Comparison of ENCODE assay signal across 17 cellular contexts in the genomic region with DNA sequence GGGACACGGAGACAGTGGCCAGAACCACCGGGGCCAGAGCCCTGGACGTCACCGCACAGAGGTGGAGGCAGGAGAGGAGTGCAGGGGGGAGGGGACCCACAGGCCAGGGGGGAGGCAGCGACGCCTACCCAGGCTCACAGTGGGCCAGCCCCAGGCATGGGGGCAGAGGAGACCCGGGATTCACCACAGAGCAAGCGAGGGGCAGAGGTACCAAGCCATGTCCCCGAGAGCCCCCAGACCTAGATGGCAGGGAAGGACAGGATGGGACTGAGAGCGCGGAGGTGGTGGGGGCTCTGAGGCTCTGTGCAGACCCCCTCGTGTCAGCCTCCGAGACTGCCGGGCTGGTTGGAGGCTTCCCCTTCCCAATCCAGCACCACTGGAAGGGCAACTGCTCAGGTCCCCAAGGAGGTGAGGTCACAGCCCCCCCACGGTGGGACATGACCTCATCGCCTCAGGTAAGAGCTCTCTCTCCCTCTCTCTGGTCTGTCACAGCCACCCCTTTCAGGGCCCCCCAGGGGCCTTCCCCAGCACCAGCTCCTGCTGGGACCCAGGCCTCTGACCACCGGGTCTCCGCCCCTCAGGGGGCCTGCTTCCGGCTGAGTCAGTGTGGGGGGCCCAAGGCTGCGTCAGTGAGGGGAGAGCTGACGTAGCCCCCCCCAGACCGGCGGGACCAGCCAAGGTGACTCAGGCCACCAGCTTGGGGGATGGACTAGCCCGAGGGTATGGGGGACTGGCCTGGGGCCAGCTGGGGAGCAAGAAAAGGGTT. TPM values are rescaled to one million over a fixed set of nuclear protein-coding genes. Genes with fewer than 3 reads are reported as not detected.
DNase-seq lines count a peak whose midpoint lies in the region; ATAC-seq and TF ChIP-seq lines count a peak whose summit lies in the region.
"Had no signal": no experiment of that assay in that cellular context is flagged by ENCODE, and none has a peak within 500 bp of the region (broad histone marks: within the 10 kb centered on the region; RNA-seq: fewer than 3 reads in every experiment).

No MANE protein-coding gene starts in this region.

- DNase-seq in activated CD8-positive, alpha-beta memory T cell treated with anti-CD3 and anti-CD28 coated beads, Interleukin-2, amount 10 ng/mL, durations not matched to agents 7 days and 5 days, result peak; percentile 51
- peak; percentile 89 for DNase-seq in kidney tubule cell (ENCODE audit: low spot score)
- no peak for DNase-seq in NCI-H510A (lab: John Stamatoyannopoulos, UW)
- no peak for DNase-seq in T-helper 1 cell
- DNase-seq in activated CD4-positive, alpha-beta memory T cell treated with anti-CD3 and anti-CD28 coated beads for 36 hours, result no peak
- no peak for DNase-seq in NCI-H1694 (lab: John Stamatoyannopoulos, UW)
- DNase-seq: CD4-positive, alpha-beta T cell; effector CD4-positive, alpha-beta T cell; head of caudate nucleus; lower lobe of right lung; NCI-H510A treated with DMSO at 0.1 percent for 48 hours; SHP77; stimulated activated CD4-positive, alpha-beta T cell treated with anti-CD3 and anti-CD28 coated beads, Interleukin-2, amount 100 ng/mL, for 24 hours had no signal

- H3K27ac Mint-ChIP-seq in activated CD8-positive, alpha-beta memory T cell treated with anti-CD3 and anti-CD28 coated beads, Interleukin-2, amount 10 ng/mL, durations not matched to agents 7 days and 5 days, result no peak overlapping the region
- H3K27ac Mint-ChIP-seq in activated CD4-positive, alpha-beta memory T cell treated with anti-CD3 and anti-CD28 coated beads for 36 hours, result no peak overlapping the region
- H3K27ac Mint-ChIP-seq: activated naive CD4-positive, alpha-beta T cell treated with anti-CD3 and anti-CD28 coated beads, Interleukin-2, amount 50 U/mL, for 72 hours; CD4-positive, alpha-beta T cell; stimulated activated naive CD8-positive, alpha-beta T cell treated with anti-CD3 and anti-CD28 coated beads, Interleukin-15, Interleukin-2, amounts not matched to agents 100 ng/mL and 50 ng/mL, for 24 hours had no signal

- CTCF ChIA-PET in HEK293 (lab: Yijun Ruan, JAX), result interaction anchor here (0.9 to 1.2 kb wide), 4 partner anchors 40 to 259 kb away, joined by 3 to 10 read pairs (median 3); no protein-coding TSS in a partner anchor
- CTCF ChIA-PET in activated CD8-positive, alpha-beta memory T cell treated with anti-CD3 and anti-CD28 coated beads, Interleukin-2, amount 10 ng/mL, durations not matched to agents 7 days and 5 days (lab: Charles Lee), result interaction anchor here (1.3 kb wide), 1 partner anchor 95 kb away, joined by 3 read pairs; no protein-coding TSS in a partner anchor
- CTCF ChIA-PET in activated CD4-positive, alpha-beta memory T cell treated with anti-CD3 and anti-CD28 coated beads for 36 hours (lab: Charles Lee), result interaction anchor here (0.7 to 1.0 kb wide), 2 partner anchors 11 to 71 kb away, joined by 3 to 5 read pairs; a partner anchor contains a TSS

- no peak overlapping the region for H3K4me3 Mint-ChIP-seq in activated CD8-positive, alpha-beta memory T cell treated with anti-CD3 and anti-CD28 coated beads, Interleukin-2, amount 10 ng/mL, durations not matched to agents 7 days and 5 days
- no peak overlapping the region for H3K4me3 Mint-ChIP-seq in activated CD4-positive, alpha-beta memory T cell treated with anti-CD3 and anti-CD28 coated beads for 36 hours
- H3K4me3 Mint-ChIP-seq: CD4-positive, alpha-beta T cell; stimulated activated naive CD8-positive, alpha-beta T cell treated with anti-CD3 and anti-CD28 coated beads, Interleukin-15, Interleukin-2, amounts not matched to agents 100 ng/mL and 50 ng/mL, for 24 hours had no signal

- H3K4me1 ChIP-seq in BLaER1 (peaks cover 20% of the 10 kb centered on the region), HEK293 (ENCODE audit: control insufficient read depth, insufficient read depth, low read length) (peaks cover 5% of the 10 kb centered on the region; the same call in 1 of the 2 replicates)

- H3K4me3 ChIP-seq in BLaER1 (no peak overlapping the region), HEK293 (ENCODE audit: low read depth, low read length) (no peak overlapping the region)
- H3K4me3 ChIP-seq: lower lobe of right lung had no signal

- H3K9me3 ChIP-seq in BLaER1 (no peaks in the 10 kb centered on the region), HEK293 (ENCODE audit: control insufficient read depth, insufficient read depth, low read depth, low read length) (no peaks in the 10 kb centered on the region)
- H3K9me3 ChIP-seq: lower lobe of right lung had no signal

- peaks cover 6% of the 10 kb centered on the region for H3K4me1 Mint-ChIP-seq in activated CD8-positive, alpha-beta memory T cell treated with anti-CD3 and anti-CD28 coated beads, Interleukin-2, amount 10 ng/mL, durations not matched to agents 7 days and 5 days
- H3K4me1 Mint-ChIP-seq in activated CD4-positive, alpha-beta memory T cell treated with anti-CD3 and anti-CD28 coated beads for 36 hours (ENCODE audit: low read depth), result peaks cover 6% of the 10 kb centered on the region

- no peaks in the 10 kb centered on the region for H3K36me3 Mint-ChIP-seq in activated CD8-positive, alpha-beta memory T cell treated with anti-CD3 and anti-CD28 coated beads, Interleukin-2, amount 10 ng/mL, durations not matched to agents 7 days and 5 days
- no peaks in the 10 kb centered on the region for H3K36me3 Mint-ChIP-seq in activated CD4-positive, alpha-beta memory T cell treated with anti-CD3 and anti-CD28 coated beads for 36 hours
- H3K36me3 Mint-ChIP-seq: activated naive CD4-positive, alpha-beta T cell treated with anti-CD3 and anti-CD28 coated beads, Interleukin-2, amount 50 U/mL, for 72 hours had no signal

- H3K27ac ChIP-seq in BLaER1 (no peak overlapping the region), HEK293 (ENCODE audit: extremely low read depth, low read depth, low read length) (no peak overlapping the region)
- H3K27ac ChIP-seq: lower lobe of right lung had no signal

- H4K20me1 ChIP-seq in BLaER1, result peaks cover 34% of the 10 kb centered on the region

- peaks cover 44% of the 10 kb centered on the region for H3K27me3 Mint-ChIP-seq in activated CD8-positive, alpha-beta memory T cell treated with anti-CD3 and anti-CD28 coated beads, Interleukin-2, amount 10 ng/mL, durations not matched to agents 7 days and 5 days
- peaks cover 41% of the 10 kb centered on the region for H3K27me3 Mint-ChIP-seq in activated CD4-positive, alpha-beta memory T cell treated with anti-CD3 and anti-CD28 coated beads for 36 hours

- peak; percentile 16 for ATAC-seq in activated CD8-positive, alpha-beta memory T cell treated with anti-CD3 and anti-CD28 coated beads, Interleukin-2, amount 10 ng/mL, durations not matched to agents 7 days and 5 days
- ATAC-seq: lower lobe of right lung had no signal

- H3K9ac ChIP-seq in BLaER1, result no peak overlapping the region

- H3K4me2 ChIP-seq in BLaER1, result peak overlapping the region; percentile 39

- H3K9me3 Mint-ChIP-seq in activated CD8-positive, alpha-beta memory T cell treated with anti-CD3 and anti-CD28 coated beads, Interleukin-2, amount 10 ng/mL, durations not matched to agents 7 days and 5 days (ENCODE audit: low read depth), result no peaks in the 10 kb centered on the region
- H3K9me3 Mint-ChIP-seq in activated CD4-positive, alpha-beta memory T cell treated with anti-CD3 and anti-CD28 coated beads for 36 hours, result no peaks in the 10 kb centered on the region
- H3K9me3 Mint-ChIP-seq: activated naive CD4-positive, alpha-beta T cell treated with anti-CD3 and anti-CD28 coated beads, Interleukin-2, amount 50 U/mL, for 72 hours; CD4-positive, alpha-beta T cell; stimulated activated naive CD8-positive, alpha-beta T cell treated with anti-CD3 and anti-CD28 coated beads, Interleukin-15, Interleukin-2, amounts not matched to agents 100 ng/mL and 50 ng/mL, for 24 hours had no signal

- H3K36me3 ChIP-seq in BLaER1 (no peaks in the 10 kb centered on the region), HEK293 (ENCODE audit: control insufficient read depth in 2 of 2, insufficient read depth in 1 of 2, low read length in 2 of 2) (no peaks in the 10 kb centered on the region)
- H3K36me3 ChIP-seq: lower lobe of right lung had no signal

- TF ChIP-seq CTCF in HEK293 (tag by site-specific recombination; IDR thresholded peaks at IDR 0.05), result no peak

- intact Hi-C loops in activated CD4-positive, alpha-beta memory T cell treated with anti-CD3 and anti-CD28 coated beads for 36 hours (cut with micrococcal nuclease), result no loop called here

- peaks cover 84% of the 10 kb centered on the region for H3K27me3 ChIP-seq in BLaER1

- POLR2A ChIA-PET in HEK293 (lab: Yijun Ruan, JAX), result interaction anchor here (0.5 to 1.8 kb wide), 11 partner anchors 9 to 113 kb away, joined by 3 to 12 read pairs (median 4); a partner anchor contains a TSS
- POLR2A ChIA-PET in activated CD4-positive, alpha-beta memory T cell treated with anti-CD3 and anti-CD28 coated beads for 36 hours (lab: Charles Lee), result interaction anchor here (2.6 kb wide), 1 partner anchor 12 kb away, joined by 8 read pairs; a partner anchor contains a TSS

TF ChIP-seq in HEK293, 187 proteins besides CTCF, POLR2A, EP300 and RAD21 (continues in another document):
- peak; percentile 79 for TF ChIP-seq ZNF629 (tag by site-specific recombination; IDR thresholded peaks at IDR 0.05)

RNA-seq across cellular contexts. Expression of a gene that starts 2.2 kb away (rescaled TPM):
- under 1 TPM; 0.50 to 0.68 TPM for total RNA-seq in activated CD8-positive, alpha-beta memory T cell treated with anti-CD3 and anti-CD28 coated beads, Interleukin-2, amount 10 ng/mL, durations not matched to agents 7 days and 5 days
- under 1 TPM; 0.17 to 0.39 TPM for total RNA-seq in activated CD4-positive, alpha-beta memory T cell treated with anti-CD3 and anti-CD28 coated beads for 36 hours
- total RNA-seq: lower lobe of right lung had no signal

RNA-seq across cellular contexts. Expression of a gene that starts 4.1 kb away (rescaled TPM):
- total RNA-seq in activated CD8-positive, alpha-beta memory T cell treated with anti-CD3 and anti-CD28 coated beads, Interleukin-2, amount 10 ng/mL, durations not matched to agents 7 days and 5 days, result not detected
- total RNA-seq in activated CD4-positive, alpha-beta memory T cell treated with anti-CD3 and anti-CD28 coated beads for 36 hours, result not detected
- total RNA-seq: activated naive CD4-positive, alpha-beta T cell treated with anti-CD3 and anti-CD28 coated beads, Interleukin-2, amount 50 U/mL, for 72 hours; CD4-positive, alpha-beta T cell had no signal

RNA-seq across cellular contexts. Expression of a gene that starts 9.4 kb away (rescaled TPM):
- not detected for total RNA-seq in activated CD8-positive, alpha-beta memory T cell treated with anti-CD3 and anti-CD28 coated beads, Interleukin-2, amount 10 ng/mL, durations not matched to agents 7 days and 5 days
- total RNA-seq in activated CD4-positive, alpha-beta memory T cell treated with anti-CD3 and anti-CD28 coated beads for 36 hours, result not detected
- total RNA-seq: activated naive CD4-positive, alpha-beta T cell treated with anti-CD3 and anti-CD28 coated beads, Interleukin-2, amount 50 U/mL, for 72 hours; lower lobe of right lung had no signal

RNA-seq across cellular contexts. Expression of a gene that starts 11.6 kb away (rescaled TPM):
- 10 to 100 TPM; 14.1 to 23.0 TPM for total RNA-seq in activated CD8-positive, alpha-beta memory T cell treated with anti-CD3 and anti-CD28 coated beads, Interleukin-2, amount 10 ng/mL, durations not matched to agents 7 days and 5 days
- total RNA-seq in activated CD4-positive, alpha-beta memory T cell treated with anti-CD3 and anti-CD28 coated beads for 36 hours, result 1 to 10 TPM; 6.3 to 7.0 TPM

RNA-seq across cellular contexts. Expression of a gene that starts 13.2 kb away (rescaled TPM):
- 1,000 to 10,000 TPM; 2,244 to 2,759 TPM for total RNA-seq in activated CD8-positive, alpha-beta memory T cell treated with anti-CD3 and anti-CD28 coated beads, Interleukin-2, amount 10 ng/mL, durations not matched to agents 7 days and 5 days
- total RNA-seq in activated CD4-positive, alpha-beta memory T cell treated with anti-CD3 and anti-CD28 coated beads for 36 hours, result 1,000 to 10,000 TPM; 2,630 to 2,642 TPM

Comparison
In these comparisons a context has a peak if more than half of its experiments do, and no peak if none do; other contexts are left out.
1. DNase-seq: peak in activated CD8-positive, alpha-beta memory T cell treated with anti-CD3 and anti-CD28 coated beads, Interleukin-2, amount 10 ng/mL, durations not matched to agents 7 days and 5 days (single experiment) and kidney tubule cell (single experiment); none in NCI-H510A (single experiment), T-helper 1 cell (0 of 5), activated CD4-positive, alpha-beta memory T cell treated with anti-CD3 and anti-CD28 coated beads for 36 hours (single experiment) and NCI-H1694 (single experiment).